8 cellular contexts compared by ENCODE assay signal in genomic region chr16:58236231-58236690, GRCh38. TPM values are rescaled to one million over a fixed set of nuclear protein-coding genes. Genes with fewer than 3 reads are reported as not detected.
DNase-seq lines count a peak whose midpoint lies in the region; ATAC-seq and TF ChIP-seq lines count a peak whose summit lies in the region.

No MANE protein-coding gene starts in this region.

- H3K4me1 Mint-ChIP-seq in T-cell: peaks cover 12 to 18% (median 15%) of the 10 kb centered on the region in 3 donors

- RAD21 ChIA-PET in HCT116 (lab: Charles Lee; ENCODE audit: low non-redundant PET in 1 of 2, low total read pairs in 2 of 2, uncharacterized antibody in 2 of 2, unreplicated experiment in 2 of 2): no interaction called here

- H3K36me3 ChIP-seq in HCT116 (ENCODE audit: control insufficient read depth in 1 of 2, insufficient read depth in 2 of 2, low read length in 2 of 2): no peaks in the 10 kb centered on the region
- H3K36me3 ChIP-seq in hepatocyte (replicated peaks; ENCODE audit: insufficient read depth, low read depth): no peaks in the 10 kb centered on the region

- H3K4me1 ChIP-seq in HCT116 (ENCODE audit: control insufficient read depth in 1 of 2, insufficient read depth in 2 of 2, low read length in 2 of 2): peaks cover 0 to 11% of the 10 kb centered on the region in 2 experiments; a peak in 1 of 4 replicates
- H3K4me1 ChIP-seq in hepatocyte (ENCODE audit: insufficient read depth): no peaks in the 10 kb centered on the region

- H3K27ac ChIP-seq in HCT116 (ENCODE audit: low read depth, low read length) (no peak overlapping the region), hepatocyte (no peak overlapping the region)

- TF ChIP-seq POLR2A in HCT116 (IDR thresholded peaks at IDR 0.05; ENCODE audit: borderline replicate concordance, extremely low read depth, insufficient read depth, insufficient read length): no peak

- H3K79me2 ChIP-seq in HCT116 (ENCODE audit: insufficient read depth, low read length) (no peaks in the 10 kb centered on the region), hepatocyte (no peaks in the 10 kb centered on the region)

- TF ChIP-seq RAD21 in HCT116 (IDR thresholded peaks at IDR 0.05; ENCODE audit: low read depth): no peak

- peak overlapping the region; percentile 25 to 29; a peak in 3 of 4 replicates for H3K4me3 ChIP-seq in HCT116 (replicated peaks in 1 of 2; ENCODE audit: low read depth in 1 of 2, low read length in 2 of 2)
- H3K4me3 ChIP-seq in hepatocyte: peak overlapping the region; percentile 20

- ATAC-seq in HCT116 (peak; percentile 99), T-cell (replicated peaks in 1 of 4) (peak; percentile 92 to 100 (median 97))

- CTCF ChIA-PET in GM10248 (lab: Yijun Ruan, JAX): no interaction called here
- CTCF ChIA-PET in HCT116 (lab: Charles Lee): no interaction called here
- CTCF ChIA-PET in T-cell (lab: Charles Lee): no interaction called here

- no TSS peak for BruUV-seq in HCT116 (replicated peaks; lab: Mats Ljungman, UMichigan)

- H3K9me3 ChIP-seq in HCT116 (ENCODE audit: control insufficient read depth in 1 of 2, insufficient read depth in 1 of 2, low read depth in 1 of 2, low read length in 2 of 2) (no peaks in the 10 kb centered on the region), hepatocyte (ENCODE audit: low read depth) (no peaks in the 10 kb centered on the region)

- H3K9me3 Mint-ChIP-seq in T-cell: no peaks in the 10 kb centered on the region

- peak; percentile 79 for DNase-seq in GM10248 (ENCODE audit: extremely low spot score)
- DNase-seq in HCT116 (ENCODE audit: low read depth, low spot score): peak; percentile 57
- DNase-seq in MV-4-11 (lab: John Stamatoyannopoulos, UW): peak; percentile 22
- peak; percentile 6 to 67 (median 40) for DNase-seq in T-cell
- peak in 57 of 58 donors; percentile 0 to 82 (median 56) for DNase-seq in anterior cingulate cortex (lab: John Stamatoyannopoulos, UW)
- DNase-seq in hepatocyte (ENCODE audit: low spot score): peak; percentile 79
- DNase-seq in retina: peak; percentile 79
- no peak for DNase-seq in NCI-H187 (lab: John Stamatoyannopoulos, UW)

- peak overlapping the region; percentile 82 to 84 (median 83) for H3K4me3 Mint-ChIP-seq in T-cell

- H4K20me1 ChIP-seq in HCT116 (ENCODE audit: insufficient read depth) (no peaks in the 10 kb centered on the region), hepatocyte (ENCODE audit: insufficient read depth, poor library complexity, severe bottlenecking) (no peaks in the 10 kb centered on the region)

- peaks cover 18 to 38% of the 10 kb centered on the region in 2 donors for H3K27me3 Mint-ChIP-seq in T-cell

- under 1% methylated on average over 13 of the region's 13 CpGs for WGBS in hepatocyte (ENCODE audit: low lambda C conversion rate, missing lambda C conversion rate)

- no peak for TF ChIP-seq CTCF in GM10248 (IDR thresholded peaks at IDR 0.05; ENCODE audit: control extremely low read depth, extremely low read depth, low read depth, missing control alignments)
- no peak for TF ChIP-seq CTCF in HCT116 (IDR thresholded peaks at IDR 0.05 in 2 of 3, conservative IDR thresholded peaks at IDR 0.05 in 1 of 3; ENCODE audit: borderline replicate concordance in 1 of 3, insufficient read depth in 1 of 3, low read depth in 2 of 3, low read length in 2 of 3)
- no peak for TF ChIP-seq CTCF in hepatocyte (IDR thresholded peaks at IDR 0.05; ENCODE audit: poor library complexity)

- H3K9ac ChIP-seq in HCT116 (ENCODE audit: low read length): peak overlapping the region; percentile 7; the same call in 1 of the 2 replicates

- H2AFZ ChIP-seq in HCT116 (ENCODE audit: low read depth, low read length, poor library complexity, severe bottlenecking) (peak overlapping the region; percentile 91), hepatocyte (peak overlapping the region; percentile 74)

- H3K9me2 ChIP-seq in HCT116 (ENCODE audit: insufficient read depth) (no peaks in the 10 kb centered on the region), hepatocyte (replicated peaks; ENCODE audit: insufficient read depth) (no peaks in the 10 kb centered on the region)

- H3K27me3 ChIP-seq in HCT116 (ENCODE audit: insufficient read depth, low read length) (no peaks in the 10 kb centered on the region), hepatocyte (peaks cover 3% of the 10 kb centered on the region)

- no peak overlapping the region for H3K27ac Mint-ChIP-seq in T-cell

- POLR2A ChIA-PET in GM10248 (lab: Yijun Ruan, JAX) (no interaction called here), HCT116 (lab: Charles Lee) (no interaction called here), T-cell (lab: Charles Lee) (no interaction called here)

- intact Hi-C loops in HCT116 (cut with micrococcal nuclease): no loop called here

- H3K36me3 Mint-ChIP-seq in T-cell: no peaks in the 10 kb centered on the region

- H3K4me2 ChIP-seq in HCT116 (ENCODE audit: low read length) (peak overlapping the region; percentile 69), hepatocyte (peak overlapping the region; percentile 88)

TF ChIP-seq in HCT116, 20 proteins besides CTCF, POLR2A, EP300 and RAD21:
- TF ChIP-seq SRF (IDR thresholded peaks at IDR 0.05; ENCODE audit: low read depth): no peak
- TF ChIP-seq SP1 (IDR thresholded peaks at IDR 0.05; ENCODE audit: low read depth): peak; percentile 41; the same call in 1 of the 2 replicates
- 0 out of 2 replicates have a peak, but pooled peaks have one; percentile 23 for TF ChIP-seq POLR2AphosphoS5 (IDR thresholded peaks at IDR 0.05; ENCODE audit: low read depth, low read length)

RNA-seq across cellular contexts. Expression of gene CSNK2A2, which starts 38.4 kb away (rescaled TPM):
- 97.7 TPM for total RNA-seq in HCT116 (2021; ENCODE audit: unreplicated experiment)
- polyA plus RNA-seq in HCT116 (2012): 71.0 and 75.5 TPM in 2 replicates
- 10 to 100 TPM; 51.9 to 62.4 (median 55.0) TPM for total RNA-seq in T-cell
- 51.5 and 58.0 TPM in 2 replicates for total RNA-seq in hepatocyte
- 21.7 and 23.4 TPM in 2 replicates for polyA plus RNA-seq in hepatocyte

RNA-seq across cellular contexts. Expression of gene PRSS54, which starts 58.6 kb away (rescaled TPM):
- total RNA-seq in HCT116 (2021; ENCODE audit: unreplicated experiment): not detected
- polyA plus RNA-seq in HCT116 (2012): not detected in 2 replicates
- total RNA-seq in T-cell: not detected
- total RNA-seq in hepatocyte: not detected in 2 replicates
- polyA plus RNA-seq in hepatocyte: not detected in 2 replicates

Comparison
In these comparisons a context has a peak if more than half of its experiments do, and no peak if none do; other contexts are left out.
1. DNase-seq: peak in GM10248 (single experiment), HCT116 (single experiment), MV-4-11 (single experiment), T-cell (34 of 34), anterior cingulate cortex (57 of 58), hepatocyte (single experiment) and retina (single experiment); none in NCI-H187 (0 of 2).